In the genomic region with DNA sequence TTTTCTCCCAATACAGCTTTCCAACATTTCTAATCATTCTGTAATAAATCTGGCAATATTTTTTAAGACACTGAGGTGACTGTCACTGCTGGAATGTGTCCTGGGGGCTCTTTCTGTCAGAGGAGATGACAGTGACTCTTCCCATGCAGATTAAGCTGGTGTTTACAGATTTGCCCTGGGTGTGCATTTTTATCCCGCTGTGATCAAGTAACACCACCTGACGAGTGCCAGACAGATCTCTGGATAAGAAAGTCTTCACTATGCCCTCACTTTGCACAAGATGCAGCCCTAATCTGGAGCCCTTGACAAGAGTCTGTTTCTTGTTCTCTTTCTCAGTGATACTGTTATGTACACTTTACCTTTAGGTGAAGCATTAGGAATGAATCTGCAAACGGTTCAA, we compare ENCODE assay signal across 35 cellular contexts.
"Had no signal": no experiment of that assay in that cellular context is flagged by ENCODE, and none has a peak within 500 bp of the region (broad histone marks: within the 10 kb centered on the region; RNA-seq: fewer than 3 reads in every experiment).

No MANE protein-coding gene starts in this region.

- H3K27ac Mint-ChIP-seq: activated B cell treated with CpG ODN at 0.5 μM for 24 hours; activated CD4-positive, alpha-beta memory T cell treated with anti-CD3 and anti-CD28 coated beads for 36 hours; activated naive CD8-positive, alpha-beta T cell treated with anti-CD3 and anti-CD28 coated beads for 36 hours; activated T-cell treated with anti-CD3 and anti-CD28 coated beads, Interleukin-2, amount 50 U/mL, for 72 hours; activated T-helper 17 cell treated with anti-CD3 and anti-CD28 coated beads, Interleukin-2, amount 50 U/mL, for 72 hours had no signal

- H3K36me3 Mint-ChIP-seq: activated CD4-positive, alpha-beta memory T cell treated with anti-CD3 and anti-CD28 coated beads for 36 hours; activated naive CD8-positive, alpha-beta T cell treated with anti-CD3 and anti-CD28 coated beads for 36 hours had no signal

- DNase-seq: activated B cell treated with CpG ODN at 0.5 μM for 24 hours; activated CD4-positive, alpha-beta memory T cell treated with anti-CD3 and anti-CD28 coated beads for 36 hours; activated CD4-positive, alpha-beta T cell treated with anti-CD3 and anti-CD28 coated beads for 4 hours; activated CD4-positive, alpha-beta T cell treated with anti-CD3 and anti-CD28 coated beads, Interleukin-2, amount 50 U/mL, for 1 hour; activated CD4-positive, CD25-positive, alpha-beta regulatory T cell treated with anti-CD3 and anti-CD28 coated beads, Interleukin-2, amount 50 U/mL, for 72 hours; activated effector memory CD4-positive, alpha-beta T cell treated with anti-CD3 and anti-CD28 coated beads, Interleukin-2, amount 50 U/mL, for 16 hours; activated naive CD4-positive, alpha-beta T cell; activated naive CD4-positive, alpha-beta T cell treated with anti-CD3 and anti-CD28 coated beads, Interleukin-2, amount 50 U/mL, for 16 hours; activated naive CD8-positive, alpha-beta T cell treated with anti-CD3 and anti-CD28 coated beads for 36 hours; activated T-cell treated with anti-CD3 and anti-CD28 coated beads, Interleukin-2, amount 50 U/mL, for 1 hour; activated T-cell treated with anti-CD3 and anti-CD28 coated beads, Interleukin-2, amount 50 U/mL, for 72 hours; amniotic stem cell; aorta; brain microvascular endothelial cell; Karpas-422; KBM-7; NCI-H1048; NCI-H1105 treated with DMSO at 0.1 percent for 48 hours; NCI-H1436 treated with DMSO at 0.1 percent for 48 hours; NCI-H1694 treated with DMSO at 0.1 percent for 48 hours; NCI-H2029; NCI-H2171; NCI-H510A treated with DMSO at 0.1 percent for 48 hours; NCI-H526 treated with DMSO at 0.1 percent for 48 hours; NCI-H774; SHP77 treated with DMSO at 0.1 percent for 48 hours; T-helper 1 cell; T-helper 2 cell; T-helper 9 cell had no signal

- H3K4me1 ChIP-seq: SJSA1 had no signal

- H3K4me1 Mint-ChIP-seq: activated B cell treated with CpG ODN at 0.5 μM for 24 hours; activated naive CD8-positive, alpha-beta T cell treated with anti-CD3 and anti-CD28 coated beads for 36 hours; activated T-helper 17 cell treated with anti-CD3 and anti-CD28 coated beads, Interleukin-2, amount 50 U/mL, for 72 hours; central memory CD8-positive, alpha-beta T cell had no signal

- H3K27me3 Mint-ChIP-seq: activated B cell treated with CpG ODN at 0.5 μM for 24 hours; activated CD4-positive, alpha-beta memory T cell treated with anti-CD3 and anti-CD28 coated beads for 36 hours; activated naive CD8-positive, alpha-beta T cell treated with anti-CD3 and anti-CD28 coated beads for 36 hours; activated T-helper 17 cell treated with anti-CD3 and anti-CD28 coated beads, Interleukin-2, amount 50 U/mL, for 72 hours; central memory CD8-positive, alpha-beta T cell had no signal

- H3K9me3 Mint-ChIP-seq: activated B cell treated with CpG ODN at 0.5 μM for 24 hours had no signal

- H3K27ac ChIP-seq: brain microvascular endothelial cell, SJSA1, VCaP had no signal

- H3K36me3 ChIP-seq: brain microvascular endothelial cell, SJSA1 had no signal

- H3K27me3 ChIP-seq: brain microvascular endothelial cell, SJSA1 had no signal

- H3K4me3 Mint-ChIP-seq: activated B cell treated with CpG ODN at 0.5 μM for 24 hours; activated CD4-positive, alpha-beta memory T cell treated with anti-CD3 and anti-CD28 coated beads for 36 hours; activated naive CD8-positive, alpha-beta T cell treated with anti-CD3 and anti-CD28 coated beads for 36 hours; activated T-cell treated with anti-CD3 and anti-CD28 coated beads, Interleukin-2, amount 50 U/mL, for 72 hours; activated T-helper 17 cell treated with anti-CD3 and anti-CD28 coated beads, Interleukin-2, amount 50 U/mL, for 72 hours; central memory CD8-positive, alpha-beta T cell had no signal

- H3K4me3 ChIP-seq: SJSA1 had no signal

- ATAC-seq: activated T-cell treated with anti-CD3 and anti-CD28 coated beads, Interleukin-2, amount 50 U/mL, for 72 hours; activated T-helper 17 cell treated with anti-CD3 and anti-CD28 coated beads, Interleukin-2, amount 50 U/mL, for 72 hours; Panc1; SK-N-SH treated with all-trans-retinoic acid at 6 μM for 48 hours had no signal
